In the genomic region with DNA sequence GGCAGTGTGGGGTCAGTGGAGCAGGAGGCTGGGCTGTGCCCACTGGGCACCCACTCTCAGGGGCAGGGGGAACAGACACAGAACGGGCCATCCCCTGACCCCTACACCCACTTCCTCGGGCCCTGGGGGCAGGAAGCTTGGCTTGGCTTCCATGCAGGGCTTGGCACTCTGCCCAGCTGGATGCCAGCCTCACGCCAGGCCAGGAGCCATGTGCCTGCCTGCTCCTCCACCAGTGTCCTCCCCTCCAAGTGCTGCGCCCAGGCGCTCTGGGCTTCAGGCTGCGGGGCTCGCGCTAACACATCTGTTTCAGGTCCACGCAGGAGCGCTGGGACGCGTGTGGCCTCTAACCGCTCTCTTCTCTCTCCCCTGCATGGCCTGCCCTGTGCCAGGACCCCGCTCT, we compare ENCODE assay signal across 20 cellular contexts. TPM values are rescaled to one million over a fixed set of nuclear protein-coding genes. Genes with fewer than 3 reads are reported as not detected.
DNase-seq lines count a peak whose midpoint lies in the region; ATAC-seq lines count a peak whose summit lies in the region.
"Had no signal": no experiment of that assay in that cellular context is flagged by ENCODE, and none has a peak within 500 bp of the region (broad histone marks: within the 10 kb centered on the region; RNA-seq: fewer than 3 reads in every experiment).

No MANE protein-coding gene starts in this region.

- peak overlapping the region; percentile 68 for H3K27ac ChIP-seq in rectal smooth muscle tissue (ENCODE audit: low read depth, low read length)
- H3K27ac ChIP-seq: prostate gland, RWPE1 had no signal

- intact Hi-C loops in left cardiac atrium (cut with DNase I), result no loop called here

- H3K36me3 ChIP-seq in rectal smooth muscle tissue (ENCODE audit: control insufficient read depth, insufficient read depth, low read length), result peaks cover 3% of the 10 kb centered on the region
- H3K36me3 ChIP-seq: prostate gland, tibial nerve had no signal

- ATAC-seq in left cardiac atrium (peak; percentile 35 to 52), HG02678 (IDR thresholded peaks at IDR 0.05; ENCODE audit: unreplicated experiment) (no peak), HG03196 (IDR thresholded peaks at IDR 0.05; ENCODE audit: unreplicated experiment) (no peak)

- no peak overlapping the region for H3K4me3 ChIP-seq in rectal smooth muscle tissue (ENCODE audit: low read length)
- H3K4me3 ChIP-seq: prostate gland, tibial nerve had no signal

- H3K27me3 ChIP-seq in rectal smooth muscle tissue (ENCODE audit: control insufficient read depth, insufficient read depth, low read length), result no peaks in the 10 kb centered on the region
- H3K27me3 ChIP-seq: tibial nerve had no signal

- DNase-seq in COLO668 (lab: John Stamatoyannopoulos, UW; ENCODE audit: unreplicated experiment), result peak; percentile 26
- peak in 32 of 58 donors; percentile 8 to 66 (median 35) for DNase-seq in anterior cingulate cortex (lab: John Stamatoyannopoulos, UW)
- DNase-seq in left cardiac atrium, result peak; percentile 60
- DNase-seq in occipital lobe (lab: John Stamatoyannopoulos, UW), result no peak
- DNase-seq in NCI-H1048 (lab: John Stamatoyannopoulos, UW), result no peak
- DNase-seq: activated CD4-positive, CD25-positive, alpha-beta regulatory T cell treated with anti-CD3 and anti-CD28 coated beads, Interleukin-2, amount 50 U/mL, for 72 hours; activated naive CD4-positive, alpha-beta T cell; endodermal cell; foreskin fibroblast; NCI-H2029; NCI-H774; stimulated activated CD4-positive, alpha-beta T cell treated with anti-CD3 and anti-CD28 coated beads, Interleukin-1b, Interleukin-23, amount 100 ng/mL, for 48 hours; T-helper 2 cell had no signal

- peaks cover 25% of the 10 kb centered on the region for H3K4me1 ChIP-seq in rectal smooth muscle tissue (ENCODE audit: control insufficient read depth, insufficient read depth, low read length)
- H3K4me1 ChIP-seq: prostate gland had no signal

- H3K9ac ChIP-seq in rectal smooth muscle tissue (ENCODE audit: low read length), result no peak overlapping the region

RNA-seq across cellular contexts. Expression of gene LDB3, which starts 12.7 kb away (rescaled TPM):
- total RNA-seq in left cardiac atrium, result 100 to 1,000 TPM; 585 to 779 TPM
- 0.16 TPM for total RNA-seq in occipital lobe
- total RNA-seq: bronchial epithelial cell had no signal

RNA-seq across cellular contexts. Expression of gene OPN4, which starts 26.7 kb away (rescaled TPM):
- total RNA-seq in left cardiac atrium (under 1 TPM; 0.12 to 0.18 TPM), occipital lobe (not detected)
- total RNA-seq: bronchial epithelial cell, endodermal cell, prostate gland had no signal

Comparison
In these comparisons a context has a peak if more than half of its experiments do, and no peak if none do; other contexts are left out.
1. DNase-seq: peak in COLO668 (single experiment), anterior cingulate cortex (32 of 58) and left cardiac atrium (single experiment); none in occipital lobe (single experiment) and NCI-H1048 (single experiment).
2. ATAC-seq: peak in left cardiac atrium (2 of 2); none in HG02678 (single experiment) and HG03196 (single experiment).
3. RNA of gene LDB3, which starts 12.7 kb away (total RNA-seq): 585 to 779 TPM in left cardiac atrium; 0.16 TPM in occipital lobe (single experiment); every median in the first group is over 100 times any median in the second.